Comparison of ENCODE assay signal across 33 cellular contexts in the genomic region with DNA sequence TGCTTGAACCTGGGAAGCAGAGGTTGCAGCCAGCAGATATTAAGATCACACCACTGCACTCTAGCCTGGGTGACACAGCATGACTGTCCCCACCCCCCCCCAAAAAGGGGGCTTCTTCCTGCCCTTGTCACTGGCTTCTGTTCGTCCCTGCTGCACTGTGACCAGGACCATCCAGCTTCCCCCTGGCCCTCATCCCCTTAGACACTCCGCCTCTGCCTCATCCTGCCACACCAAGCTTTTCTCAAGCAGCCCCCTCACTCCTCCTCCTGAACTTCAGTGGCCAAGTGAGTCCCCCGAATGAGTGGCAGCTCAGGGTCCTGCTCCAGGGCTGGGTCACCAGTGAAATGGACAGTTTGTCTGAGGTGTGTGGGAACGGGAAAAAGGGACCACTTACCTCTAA.
"Had no signal": no experiment of that assay in that cellular context is flagged by ENCODE, and none has a peak within 500 bp of the region (broad histone marks: within the 10 kb centered on the region; RNA-seq: fewer than 3 reads in every experiment).

No MANE protein-coding gene starts in this region.

- H3K9me3 Mint-ChIP-seq: activated CD4-positive, alpha-beta memory T cell treated with anti-CD3 and anti-CD28 coated beads, Interleukin-2, amount 10 ng/mL, durations not matched to agents 7 days and 5 days; activated CD4-positive, alpha-beta T cell treated with anti-CD3 and anti-CD28 coated beads, Interleukin-2, amount 10 ng/mL, durations not matched to agents 7 days and 5 days; activated naive CD4-positive, alpha-beta T cell treated with anti-CD3 and anti-CD28 coated beads, Interleukin-2, amount 10 ng/mL, durations not matched to agents 7 days and 5 days; activated naive CD4-positive, alpha-beta T cell treated with anti-CD3 and anti-CD28 coated beads, Interleukin-2, amount 50 U/mL, for 24 hours; activated naive CD8-positive, alpha-beta T cell treated with anti-CD3 and anti-CD28 coated beads, Interleukin-2, amount 10 ng/mL, durations not matched to agents 7 days and 5 days; activated naive CD8-positive, alpha-beta T cell treated with anti-CD3 and anti-CD28 coated beads, Interleukin-2, amount 50 U/mL, for 24 hours; activated T-cell treated with anti-CD3 and anti-CD28 coated beads, Interleukin-2, amount 50 U/mL, for 24 hours; activated T-helper 2 cell treated with anti-CD3 and anti-CD28 coated beads, Interferon-gamma antibody, Interleukin-2, Interleukin-4, amounts not matched to agents 10 μg/mL and 5 μg/mL and 100 μg/mL, durations not matched to agents 14 hours and 24 hours and 36 hours; brain; T-helper 2 cell treated with Interferon-gamma antibody and Interleukin-4, amounts not matched to agents 5 μg/mL and 100 μg/mL, for 36 hours; WTC11 had no signal

- DNase-seq: activated CD4-positive, alpha-beta memory T cell treated with anti-CD3 and anti-CD28 coated beads, Interleukin-2, amount 10 ng/mL, durations not matched to agents 7 days and 5 days; activated CD4-positive, alpha-beta T cell treated with anti-CD3 and anti-CD28 coated beads for 1 hour; activated CD4-positive, alpha-beta T cell treated with anti-CD3 and anti-CD28 coated beads for 36 hours; activated CD4-positive, alpha-beta T cell treated with anti-CD3 and anti-CD28 coated beads for 48 hours; activated CD4-positive, alpha-beta T cell treated with anti-CD3 and anti-CD28 coated beads, Interleukin-2, amount 10 ng/mL, durations not matched to agents 7 days and 5 days; activated CD4-positive, alpha-beta T cell treated with anti-CD3 and anti-CD28 coated beads, Interleukin-2, amount 50 U/mL, for 48 hours; activated CD4-positive, CD25-positive, alpha-beta regulatory T cell; activated CD8-positive, alpha-beta memory T cell treated with anti-CD3 and anti-CD28 coated beads, Interleukin-2, amount 50 U/mL, for 4 hours; activated CD8-positive, alpha-beta T cell treated with anti-CD3 and anti-CD28 coated beads, Interleukin-2, amount 10 ng/mL, durations not matched to agents 7 days and 5 days; activated effector memory CD4-positive, alpha-beta T cell treated with Interleukin-2 at 50 U/mL for 16 hours; activated gamma-delta T cell; activated naive CD4-positive, alpha-beta T cell treated with anti-CD3 and anti-CD28 coated beads, Interleukin-2, amount 10 ng/mL, durations not matched to agents 7 days and 5 days; activated naive CD4-positive, alpha-beta T cell treated with Interleukin-2 at 50 U/mL for 16 hours; activated naive CD8-positive, alpha-beta T cell treated with anti-CD3 and anti-CD28 coated beads, Interleukin-2, amount 10 ng/mL, durations not matched to agents 7 days and 5 days; activated naive CD8-positive, alpha-beta T cell treated with anti-CD3 and anti-CD28 coated beads, Interleukin-2, amount 50 U/mL, for 24 hours; activated T-cell treated with anti-CD3 and anti-CD28 coated beads, Interleukin-2, amount 50 U/mL, for 24 hours; amygdala; anterior cingulate cortex; central memory CD4-positive, alpha-beta T cell; T-helper 1 cell; T-helper 2 cell; T-helper 9 cell; WERI-Rb-1 had no signal

- H3K27me3 Mint-ChIP-seq: activated CD4-positive, alpha-beta T cell treated with anti-CD3 and anti-CD28 coated beads, Interleukin-2, amount 10 ng/mL, durations not matched to agents 7 days and 5 days; activated naive CD8-positive, alpha-beta T cell; activated naive CD8-positive, alpha-beta T cell treated with anti-CD3 and anti-CD28 coated beads, Interleukin-2, amount 10 ng/mL, durations not matched to agents 7 days and 5 days had no signal

- H3K4me3 ChIP-seq: ascending aorta, breast epithelium had no signal

- H3K27me3 ChIP-seq: ascending aorta had no signal

- H3K27ac Mint-ChIP-seq: activated CD4-positive, alpha-beta memory T cell treated with anti-CD3 and anti-CD28 coated beads, Interleukin-2, amount 10 ng/mL, durations not matched to agents 7 days and 5 days; activated CD4-positive, alpha-beta T cell treated with anti-CD3 and anti-CD28 coated beads for 36 hours; activated CD4-positive, alpha-beta T cell treated with anti-CD3 and anti-CD28 coated beads, Interleukin-2, amount 10 ng/mL, durations not matched to agents 7 days and 5 days; activated CD8-positive, alpha-beta T cell treated with anti-CD3 and anti-CD28 coated beads, Interleukin-2, amount 10 ng/mL, durations not matched to agents 7 days and 5 days; activated naive CD4-positive, alpha-beta T cell treated with anti-CD3 and anti-CD28 coated beads, Interleukin-2, amount 10 ng/mL, durations not matched to agents 7 days and 5 days; activated naive CD4-positive, alpha-beta T cell treated with anti-CD3 and anti-CD28 coated beads, Interleukin-2, amount 50 U/mL, for 24 hours; activated naive CD8-positive, alpha-beta T cell; activated naive CD8-positive, alpha-beta T cell treated with anti-CD3 and anti-CD28 coated beads, Interleukin-2, amount 10 ng/mL, durations not matched to agents 7 days and 5 days; activated naive CD8-positive, alpha-beta T cell treated with anti-CD3 and anti-CD28 coated beads, Interleukin-2, amount 50 U/mL, for 24 hours; activated T-cell treated with anti-CD3 and anti-CD28 coated beads, Interleukin-2, amount 50 U/mL, for 24 hours; activated T-helper 2 cell treated with anti-CD3 and anti-CD28 coated beads, Interferon-gamma antibody, Interleukin-2, Interleukin-4, amounts not matched to agents 10 μg/mL and 5 μg/mL and 100 μg/mL, durations not matched to agents 14 hours and 24 hours and 36 hours; brain; T-helper 1 cell treated with Interleukin-12 subunit alpha and Interleukin-12 subunit beta and Interleukin-4 antibody, amounts not matched to agents 30 μg/mL and 1 μg/mL, for 36 hours; T-helper 2 cell treated with Interferon-gamma antibody and Interleukin-4, amounts not matched to agents 5 μg/mL and 100 μg/mL, for 36 hours; WTC11 had no signal

- H3K27ac ChIP-seq: ascending aorta, breast epithelium, WERI-Rb-1 had no signal

- H3K4me3 Mint-ChIP-seq: activated CD4-positive, alpha-beta memory T cell treated with anti-CD3 and anti-CD28 coated beads, Interleukin-2, amount 10 ng/mL, durations not matched to agents 7 days and 5 days; activated CD4-positive, alpha-beta T cell treated with anti-CD3 and anti-CD28 coated beads for 36 hours; activated CD4-positive, alpha-beta T cell treated with anti-CD3 and anti-CD28 coated beads, Interleukin-2, amount 10 ng/mL, durations not matched to agents 7 days and 5 days; activated CD8-positive, alpha-beta T cell treated with anti-CD3 and anti-CD28 coated beads, Interleukin-2, amount 10 ng/mL, durations not matched to agents 7 days and 5 days; activated naive CD4-positive, alpha-beta T cell treated with anti-CD3 and anti-CD28 coated beads, Interleukin-2, amount 10 ng/mL, durations not matched to agents 7 days and 5 days; activated naive CD4-positive, alpha-beta T cell treated with anti-CD3 and anti-CD28 coated beads, Interleukin-2, amount 50 U/mL, for 24 hours; activated naive CD8-positive, alpha-beta T cell; activated naive CD8-positive, alpha-beta T cell treated with anti-CD3 and anti-CD28 coated beads, Interleukin-2, amount 10 ng/mL, durations not matched to agents 7 days and 5 days; activated naive CD8-positive, alpha-beta T cell treated with anti-CD3 and anti-CD28 coated beads, Interleukin-2, amount 50 U/mL, for 24 hours; activated T-cell treated with anti-CD3 and anti-CD28 coated beads, Interleukin-2, amount 50 U/mL, for 24 hours; brain; T-helper 1 cell treated with Interleukin-12 subunit alpha and Interleukin-12 subunit beta and Interleukin-4 antibody, amounts not matched to agents 30 μg/mL and 1 μg/mL, for 36 hours; T-helper 2 cell treated with Interferon-gamma antibody and Interleukin-4, amounts not matched to agents 5 μg/mL and 100 μg/mL, for 36 hours; WTC11 had no signal

- H3K4me1 Mint-ChIP-seq: activated CD4-positive, alpha-beta memory T cell treated with anti-CD3 and anti-CD28 coated beads, Interleukin-2, amount 10 ng/mL, durations not matched to agents 7 days and 5 days; activated naive CD4-positive, alpha-beta T cell treated with anti-CD3 and anti-CD28 coated beads, Interleukin-2, amount 10 ng/mL, durations not matched to agents 7 days and 5 days; activated naive CD4-positive, alpha-beta T cell treated with anti-CD3 and anti-CD28 coated beads, Interleukin-2, amount 50 U/mL, for 24 hours; activated naive CD8-positive, alpha-beta T cell treated with anti-CD3 and anti-CD28 coated beads, Interleukin-2, amount 10 ng/mL, durations not matched to agents 7 days and 5 days; brain; WTC11 had no signal

- H3K36me3 Mint-ChIP-seq: activated naive CD4-positive, alpha-beta T cell treated with anti-CD3 and anti-CD28 coated beads, Interleukin-2, amount 10 ng/mL, durations not matched to agents 7 days and 5 days; activated naive CD4-positive, alpha-beta T cell treated with anti-CD3 and anti-CD28 coated beads, Interleukin-2, amount 50 U/mL, for 24 hours; activated naive CD8-positive, alpha-beta T cell; activated naive CD8-positive, alpha-beta T cell treated with anti-CD3 and anti-CD28 coated beads, Interleukin-2, amount 10 ng/mL, durations not matched to agents 7 days and 5 days; brain; WTC11 had no signal

- H3K4me1 ChIP-seq: ascending aorta, breast epithelium had no signal

- H3K9me3 ChIP-seq: ascending aorta had no signal

- H3K36me3 ChIP-seq: ascending aorta, breast epithelium, WERI-Rb-1 had no signal

- ATAC-seq: activated CD4-positive, alpha-beta T cell treated with anti-CD3 and anti-CD28 coated beads for 36 hours; activated CD4-positive, CD25-positive, alpha-beta regulatory T cell treated with anti-CD3 and anti-CD28 coated beads, Interleukin-2, amount 50 U/mL, for 24 hours; activated CD8-positive, alpha-beta T cell treated with anti-CD3 and anti-CD28 coated beads, Interleukin-2, amount 10 ng/mL, durations not matched to agents 7 days and 5 days; activated naive CD8-positive, alpha-beta T cell treated with anti-CD3 and anti-CD28 coated beads, Interleukin-2, amount 50 U/mL, for 24 hours; WTC11 had no signal
